Comparison of ENCODE assay signal across 8 cellular contexts in genomic region chr16:88811600-88811849, GRCh38. TPM values are rescaled to one million over a fixed set of nuclear protein-coding genes. Genes with fewer than 3 reads are reported as not detected.
DNase-seq lines count a peak whose midpoint lies in the region; ATAC-seq, FAIRE-seq and TF ChIP-seq lines count a peak whose summit lies in the region.

No MANE protein-coding gene starts in this region.

- H3K79me2 ChIP-seq in GM23338 (replicated peaks; ENCODE audit: insufficient read depth) = peaks cover 13% of the 10 kb centered on the region

- H3F3A ChIP-seq in GM23338 (replicated peaks; ENCODE audit: low read depth) = peaks cover 42% of the 10 kb centered on the region

- H3K36me3 Mint-ChIP-seq in CD4-positive, alpha-beta memory T cell = peaks cover 0 to 15% of the 10 kb centered on the region in 2 donors
- peaks cover 44% of the 10 kb centered on the region for H3K36me3 Mint-ChIP-seq in GM23338 (ENCODE audit: low read depth)
- H3K36me3 Mint-ChIP-seq in activated CD4-positive, alpha-beta memory T cell treated with anti-CD3 and anti-CD28 coated beads for 36 hours = peaks cover 38% of the 10 kb centered on the region

- no peak for ATAC-seq in GM23338

- H3K4me3 ChIP-seq in CD4-positive, alpha-beta memory T cell (ENCODE audit: low read length in 2 of 2) = peak overlapping the region; percentile 90 to 94
- H3K4me3 ChIP-seq in GM23338 = peak overlapping the region; percentile 93
- peak overlapping the region; percentile 71 for H3K4me3 ChIP-seq in iPS-18c (ENCODE audit: insufficient read depth, low read depth, low read length)
- H3K4me3 ChIP-seq in testis = peak overlapping the region; percentile 83 to 91

- H3K27me3 Mint-ChIP-seq in CD4-positive, alpha-beta memory T cell = no peaks in the 10 kb centered on the region
- H3K27me3 Mint-ChIP-seq in GM23338 (ENCODE audit: insufficient read depth, low read depth, poor library complexity) = peaks cover 44% of the 10 kb centered on the region
- H3K27me3 Mint-ChIP-seq in activated CD4-positive, alpha-beta memory T cell treated with anti-CD3 and anti-CD28 coated beads for 36 hours = no peaks in the 10 kb centered on the region

- no peak for FAIRE-seq in GM12892 (lab: Jason Lieb, UNC)

- no peaks in the 10 kb centered on the region; the same call in none of the 2 replicates for H4K20me1 ChIP-seq in GM23338 (replicated peaks; ENCODE audit: insufficient read depth)

- no peak for TF ChIP-seq CTCF in GM23338 (conservative IDR thresholded peaks at IDR 0.05; ENCODE audit: low read depth in 2 of 2)
- no peak for TF ChIP-seq CTCF in testis (IDR thresholded peaks at IDR 0.05)

- DNase-seq in CD4-positive, alpha-beta memory T cell = no peak
- no peak for DNase-seq in GM23338 (ENCODE audit: low spot score)
- DNase-seq in activated CD4-positive, alpha-beta memory T cell treated with anti-CD3 and anti-CD28 coated beads for 36 hours = no peak
- no peak for DNase-seq in testis
- no peak for DNase-seq in stimulated activated CD4-positive, alpha-beta T cell treated with anti-CD3 and anti-CD28 coated beads, Interleukin-4, amount 100 ng/mL, for 1 hour
- DNase-seq in GM12892 (ENCODE audit: insufficient read length) = no peak
- no peak for DNase-seq in NCI-H2171 treated with DMSO at 0.1 percent for 48 hours (lab: John Stamatoyannopoulos, UW)

- CTCF ChIA-PET in CD4-positive, alpha-beta memory T cell (lab: Charles Lee; ENCODE audit: partially characterized antibody) = interaction anchor here (1.1 to 5.1 kb wide), 7 partner anchors 12 to 406 kb away, joined by 3 to 35 read pairs (median 4); partner anchors contain the start of genes GALNS, TRAPPC2L and ZNF778
- CTCF ChIA-PET in activated CD4-positive, alpha-beta memory T cell treated with anti-CD3 and anti-CD28 coated beads for 36 hours (lab: Charles Lee) = interaction anchor here (0.7 to 5.2 kb wide), 16 partner anchors 8 to 429 kb away, joined by 3 to 39 read pairs (median 4); partner anchors contain the start of genes CDH15, CDT1, GALNS and TRAPPC2L

- peaks cover 13% of the 10 kb centered on the region for H3K36me3 ChIP-seq in CD4-positive, alpha-beta memory T cell (ENCODE audit: insufficient read depth, low read length)
- peaks cover 15% of the 10 kb centered on the region for H3K36me3 ChIP-seq in GM23338 (ENCODE audit: insufficient read depth)
- H3K36me3 ChIP-seq in testis (ENCODE audit: low read depth, missing control alignments) = no peaks in the 10 kb centered on the region

- peak overlapping the region; percentile 67 for H3K27ac ChIP-seq in CD4-positive, alpha-beta memory T cell (ENCODE audit: low read depth, low read length)
- H3K27ac ChIP-seq in GM23338 (ENCODE audit: low read depth) = 0 out of 2 replicates have a peak overlapping the region, but pooled peaks have one; percentile 69
- H3K27ac ChIP-seq in testis = peak overlapping the region; percentile 82 to 92

- TF ChIP-seq POLR2A in testis (IDR thresholded peaks at IDR 0.05) (no peak), GM12892 (IDR thresholded peaks at IDR 0.05; ENCODE audit: low read depth, low read length) (no peak)

- peaks cover 21% of the 10 kb centered on the region for H3K4me1 ChIP-seq in CD4-positive, alpha-beta memory T cell (ENCODE audit: insufficient read depth, low read length)
- H3K4me1 ChIP-seq in GM23338 (ENCODE audit: insufficient read depth) = no peaks in the 10 kb centered on the region; the same call in 1 of the 2 replicates
- peaks cover 24% of the 10 kb centered on the region for H3K4me1 ChIP-seq in testis

- WGBS in testis, 2 donors = 2% methylated on average over 20 of the region's 30 CpGs; no CpG with 5 or more reads in 1 of the 2 donors

- no peak overlapping the region for H2AFZ ChIP-seq in GM23338

- peaks cover 1 to 28% (median 15%) of the 10 kb centered on the region in 4 donors for H3K4me1 Mint-ChIP-seq in CD4-positive, alpha-beta memory T cell
- H3K4me1 Mint-ChIP-seq in GM23338 = peaks cover 11% of the 10 kb centered on the region; the same call in 2 of the 3 replicates
- H3K4me1 Mint-ChIP-seq in activated CD4-positive, alpha-beta memory T cell treated with anti-CD3 and anti-CD28 coated beads for 36 hours (ENCODE audit: low read depth) = peaks cover 27% of the 10 kb centered on the region

- no peaks in the 10 kb centered on the region for H3K9me3 Mint-ChIP-seq in CD4-positive, alpha-beta memory T cell
- H3K9me3 Mint-ChIP-seq in GM23338 = peaks cover 4% of the 10 kb centered on the region; the same call in 1 of the 3 replicates
- no peaks in the 10 kb centered on the region for H3K9me3 Mint-ChIP-seq in activated CD4-positive, alpha-beta memory T cell treated with anti-CD3 and anti-CD28 coated beads for 36 hours

- H3K27me3 ChIP-seq in CD4-positive, alpha-beta memory T cell (ENCODE audit: insufficient read depth, low read length) = no peaks in the 10 kb centered on the region
- no peaks in the 10 kb centered on the region for H3K27me3 ChIP-seq in GM23338 (ENCODE audit: insufficient read depth)
- H3K27me3 ChIP-seq in testis = no peaks in the 10 kb centered on the region

- no peaks in the 10 kb centered on the region for H3K9me3 ChIP-seq in CD4-positive, alpha-beta memory T cell (ENCODE audit: control insufficient read depth in 1 of 2, low read length in 2 of 2)
- H3K9me3 ChIP-seq in iPS-18c (ENCODE audit: control insufficient read depth, insufficient read depth, low read length) (no peaks in the 10 kb centered on the region), testis (no peaks in the 10 kb centered on the region)

- H3K9me2 ChIP-seq in GM23338 (ENCODE audit: insufficient read depth) = no peaks in the 10 kb centered on the region

- peak overlapping the region; percentile 99 for H3K4me2 ChIP-seq in GM23338

- intact Hi-C loops in CD4-positive, alpha-beta memory T cell (cut with micrococcal nuclease) = loop anchor here (1.0 kb wide), 2 partner anchors 8 to 26 kb away; partner anchors contain the start of genes CDT1 and PIEZO1
- intact Hi-C loops in activated CD4-positive, alpha-beta memory T cell treated with anti-CD3 and anti-CD28 coated beads for 36 hours (cut with micrococcal nuclease) = loop anchor here (2.0 to 10.0 kb wide), 2 partner anchors 29 to 283 kb away; partner anchors contain the start of gene ACSF3
- intact Hi-C loops in testis (cut with DNase I; ENCODE audit: low total_unique reads) = no loop called here

- peak overlapping the region; percentile 87 to 98 (median 93) for H3K27ac Mint-ChIP-seq in CD4-positive, alpha-beta memory T cell
- peak overlapping the region; percentile 98 for H3K27ac Mint-ChIP-seq in GM23338
- peak overlapping the region; percentile 99 for H3K27ac Mint-ChIP-seq in activated CD4-positive, alpha-beta memory T cell treated with anti-CD3 and anti-CD28 coated beads for 36 hours

- POLR2A ChIA-PET in CD4-positive, alpha-beta memory T cell (lab: Charles Lee; ENCODE audit: partially characterized antibody) = interaction anchor here (0.9 to 11.8 kb wide), 20 partner anchors 8 to 429 kb away, joined by 3 to 206 read pairs (median 6); partner anchors contain the start of genes CDT1, CTU2, GALNS and PIEZO1
- POLR2A ChIA-PET in activated CD4-positive, alpha-beta memory T cell treated with anti-CD3 and anti-CD28 coated beads for 36 hours (lab: Charles Lee) = interaction anchor here (0.6 to 6.9 kb wide), 11 partner anchors 8 to 405 kb away, joined by 3 to 81 read pairs (median 4); partner anchors contain the start of genes ACSF3, CDT1, GALNS and PIEZO1

- peak overlapping the region; percentile 95 to 100 (median 97) for H3K4me3 Mint-ChIP-seq in CD4-positive, alpha-beta memory T cell
- H3K4me3 Mint-ChIP-seq in GM23338 = peak overlapping the region; percentile 88
- peak overlapping the region; percentile 95 for H3K4me3 Mint-ChIP-seq in activated CD4-positive, alpha-beta memory T cell treated with anti-CD3 and anti-CD28 coated beads for 36 hours

RNA-seq across cellular contexts. Expression of gene APRT, which starts 0.2 kb away (rescaled TPM):
- total RNA-seq in CD4-positive, alpha-beta memory T cell = 100 to 1,000 TPM; 171 to 175 TPM
- polyA plus RNA-seq in CD4-positive, alpha-beta memory T cell = 100 to 1,000 TPM; 569 to 624 TPM
- total RNA-seq in GM23338 (2014; rRNA removed; shearing (Covaris generic)) = 250 and 258 TPM in 2 replicates
- polyA plus RNA-seq in GM23338 (2016; fragmentation: Nextera tagmentation; extraction: Ambion mirVana) (522 and 536 TPM in 2 replicates), testis (ENCODE audit: insufficient read depth, low read depth, low replicate concordance) (86.0 TPM)
- total RNA-seq in activated CD4-positive, alpha-beta memory T cell treated with anti-CD3 and anti-CD28 coated beads for 36 hours = 100 to 1,000 TPM; 270 to 272 TPM
- total RNA-seq in testis = 10 to 100 TPM; 62.1 to 82.1 TPM
- polyA plus RNA-seq in GM12892 (2012; ENCODE audit: missing spikeins) = 180 TPM

RNA-seq across cellular contexts. Expression of gene CDT1, which starts 7.9 kb away (rescaled TPM):
- under 1 TPM; 0.17 TPM for total RNA-seq in CD4-positive, alpha-beta memory T cell
- under 1 TPM; 0.19 to 0.26 TPM for polyA plus RNA-seq in CD4-positive, alpha-beta memory T cell
- 114 and 187 TPM in 2 replicates for total RNA-seq in GM23338 (2014; rRNA removed; shearing (Covaris generic))
- polyA plus RNA-seq in GM23338 (2016; fragmentation: Nextera tagmentation; extraction: Ambion mirVana) = 32.6 and 36.1 TPM in 2 replicates
- 100 to 1,000 TPM; 169 to 183 TPM for total RNA-seq in activated CD4-positive, alpha-beta memory T cell treated with anti-CD3 and anti-CD28 coated beads for 36 hours
- 10 to 100 TPM; 14.9 to 19.1 TPM for total RNA-seq in testis
- 11.9 TPM for polyA plus RNA-seq in testis (ENCODE audit: insufficient read depth, low read depth, low replicate concordance)
- 6.4 TPM for polyA plus RNA-seq in GM12892 (2012; ENCODE audit: missing spikeins)

RNA-seq across cellular contexts. Expression of gene PIEZO1, which starts 26.5 kb away (rescaled TPM):
- 100 to 1,000 TPM; 274 to 302 TPM for total RNA-seq in CD4-positive, alpha-beta memory T cell
- 10 to 100 TPM; 12.0 to 67.5 TPM for polyA plus RNA-seq in CD4-positive, alpha-beta memory T cell
- 56.2 and 70.1 TPM in 2 replicates for total RNA-seq in GM23338 (2014; rRNA removed; shearing (Covaris generic))
- polyA plus RNA-seq in GM23338 (2016; fragmentation: Nextera tagmentation; extraction: Ambion mirVana) (29.6 and 30.4 TPM in 2 replicates), testis (ENCODE audit: insufficient read depth, low read depth, low replicate concordance) (24.2 TPM)
- total RNA-seq in activated CD4-positive, alpha-beta memory T cell treated with anti-CD3 and anti-CD28 coated beads for 36 hours = 100 to 1,000 TPM; 221 to 234 TPM
- total RNA-seq in testis = 10 to 100 TPM; 40.7 to 44.5 TPM
- polyA plus RNA-seq in GM12892 (2012; ENCODE audit: missing spikeins) = 33.8 TPM

RNA-seq across cellular contexts. Expression of gene GALNS, which starts 45.2 kb away (rescaled TPM):
- 10 to 100 TPM; 58.8 to 65.7 TPM for total RNA-seq in CD4-positive, alpha-beta memory T cell
- 1 to 10 TPM; 5.6 to 8.7 TPM for polyA plus RNA-seq in CD4-positive, alpha-beta memory T cell
- total RNA-seq in GM23338 (2014; rRNA removed; shearing (Covaris generic)) = 16.4 and 18.8 TPM in 2 replicates
- polyA plus RNA-seq in GM23338 (2016; fragmentation: Nextera tagmentation; extraction: Ambion mirVana) = 9.7 TPM in 2 replicates
- 10 to 100 TPM; 22.0 to 24.1 TPM for total RNA-seq in activated CD4-positive, alpha-beta memory T cell treated with anti-CD3 and anti-CD28 coated beads for 36 hours
- 10 to 100 TPM; 65.3 to 94.4 TPM for total RNA-seq in testis
- 55.9 TPM for polyA plus RNA-seq in testis (ENCODE audit: insufficient read depth, low read depth, low replicate concordance)
- polyA plus RNA-seq in GM12892 (2012; ENCODE audit: missing spikeins) = 9.9 TPM

RNA-seq across cellular contexts. Expression of gene TRAPPC2L, which starts 45.4 kb away (rescaled TPM):
- total RNA-seq in CD4-positive, alpha-beta memory T cell = 10 to 100 TPM; 66.6 to 67.1 TPM
- polyA plus RNA-seq in CD4-positive, alpha-beta memory T cell = 100 to 1,000 TPM; 104 to 105 TPM
- total RNA-seq in GM23338 (2014; rRNA removed; shearing (Covaris generic)) = 59.3 and 68.8 TPM in 2 replicates
- polyA plus RNA-seq in GM23338 (2016; fragmentation: Nextera tagmentation; extraction: Ambion mirVana) (167 and 171 TPM in 2 replicates), testis (ENCODE audit: insufficient read depth, low read depth, low replicate concordance) (216 TPM)
- total RNA-seq in activated CD4-positive, alpha-beta memory T cell treated with anti-CD3 and anti-CD28 coated beads for 36 hours = 10 to 100 TPM; 63.6 to 71.5 TPM
- total RNA-seq in testis = 10 to 100 TPM; 58.3 to 59.8 TPM
- polyA plus RNA-seq in GM12892 (2012; ENCODE audit: missing spikeins) = 78.6 TPM

Comparison
In these comparisons a context has a peak if more than half of its experiments do, and no peak if none do; other contexts are left out.
1. RNA of gene CDT1, which starts 7.9 kb away (total RNA-seq): 114 to 187 TPM in GM23338, 169 to 183 TPM in activated CD4-positive, alpha-beta memory T cell treated with anti-CD3 and anti-CD28 coated beads for 36 hours and 14.9 to 19.1 TPM in testis; 0.17 TPM in CD4-positive, alpha-beta memory T cell; every median in the first group is over 10 times any median in the second.
2. Peak in every context shown above with its lines, with median percentiles within 50 percentile points of each other: H3K27ac ChIP-seq, H3K4me3 ChIP-seq, H3K27ac Mint-ChIP-seq and H3K4me3 Mint-ChIP-seq.